8 cellular contexts compared by ENCODE assay signal in genomic region chr3:157088133-157088488, GRCh38.
DNase-seq lines count a peak whose midpoint lies in the region; ATAC-seq and TF ChIP-seq lines count a peak whose summit lies in the region.

No MANE protein-coding gene starts in this region.

- H3K27ac ChIP-seq in lower lobe of right lung (peak overlapping the region; percentile 100), upper lobe of right lung (peak overlapping the region; percentile 97)

- H3K36me3 Mint-ChIP-seq in activated naive CD4-positive, alpha-beta T cell treated with anti-CD3 and anti-CD28 coated beads, Interleukin-2, amount 10 ng/mL, durations not matched to agents 7 days and 5 days: no peaks in the 10 kb centered on the region

- no peaks in the 10 kb centered on the region for H3K27me3 ChIP-seq in lower lobe of right lung (ENCODE audit: low read depth)
- H3K27me3 ChIP-seq in upper lobe of right lung: no peaks in the 10 kb centered on the region

- peak overlapping the region; percentile 79 for H3K4me3 Mint-ChIP-seq in activated naive CD4-positive, alpha-beta T cell treated with anti-CD3 and anti-CD28 coated beads, Interleukin-2, amount 10 ng/mL, durations not matched to agents 7 days and 5 days

- TF ChIP-seq CTCF in astrocyte of the spinal cord (IDR thresholded peaks at IDR 0.05; ENCODE audit: low read depth, low read length): no peak
- no peak for TF ChIP-seq CTCF in lower lobe of right lung (IDR thresholded peaks at IDR 0.05)
- TF ChIP-seq CTCF in upper lobe of right lung (IDR thresholded peaks at IDR 0.05): no peak

- no peak for ATAC-seq in lower lobe of right lung
- ATAC-seq in upper lobe of right lung: no peak
- ATAC-seq in GM21390 (IDR thresholded peaks at IDR 0.05; ENCODE audit: unreplicated experiment): no peak
- no peak for ATAC-seq in HG02884 (IDR thresholded peaks at IDR 0.05; ENCODE audit: unreplicated experiment)

- H3K36me3 ChIP-seq in lower lobe of right lung: no peaks in the 10 kb centered on the region
- H3K36me3 ChIP-seq in upper lobe of right lung: no peaks in the 10 kb centered on the region

- in situ Hi-C loops in astrocyte of the spinal cord (cut with HindIII; ENCODE audit: low sequenced_read_pairs): loop anchor here (25.0 kb wide), 1 partner anchor 401 kb away; no protein-coding TSS in a partner anchor

- H3K9me3 Mint-ChIP-seq in activated naive CD4-positive, alpha-beta T cell treated with anti-CD3 and anti-CD28 coated beads, Interleukin-2, amount 10 ng/mL, durations not matched to agents 7 days and 5 days: no peaks in the 10 kb centered on the region

- H3K4me1 Mint-ChIP-seq in activated naive CD4-positive, alpha-beta T cell treated with anti-CD3 and anti-CD28 coated beads, Interleukin-2, amount 10 ng/mL, durations not matched to agents 7 days and 5 days: peaks cover 56% of the 10 kb centered on the region

- peak overlapping the region; percentile 99 for H3K27ac Mint-ChIP-seq in activated naive CD4-positive, alpha-beta T cell treated with anti-CD3 and anti-CD28 coated beads, Interleukin-2, amount 10 ng/mL, durations not matched to agents 7 days and 5 days

- H3K27me3 Mint-ChIP-seq in activated naive CD4-positive, alpha-beta T cell treated with anti-CD3 and anti-CD28 coated beads, Interleukin-2, amount 10 ng/mL, durations not matched to agents 7 days and 5 days: peaks cover 4% of the 10 kb centered on the region

- H3K4me3 ChIP-seq in astrocyte of the spinal cord (ENCODE audit: low read depth, low read length): peak overlapping the region; percentile 50
- H3K4me3 ChIP-seq in lower lobe of right lung: peak overlapping the region; percentile 73
- peak overlapping the region; percentile 70 for H3K4me3 ChIP-seq in upper lobe of right lung

- no peak for DNase-seq in activated naive CD4-positive, alpha-beta T cell treated with anti-CD3 and anti-CD28 coated beads, Interleukin-2, amount 10 ng/mL, durations not matched to agents 7 days and 5 days
- no peak for DNase-seq in activated naive CD4-positive, alpha-beta T cell (lab: John Stamatoyannopoulos, UW)
- DNase-seq in astrocyte of the spinal cord (ENCODE audit: low read depth, low spot score) (no peak), lower lobe of right lung (no peak), upper lobe of right lung (no peak), foreskin melanocyte (no peak)

- H3K9me3 ChIP-seq in lower lobe of right lung (no peaks in the 10 kb centered on the region), upper lobe of right lung (no peaks in the 10 kb centered on the region)

- CTCF ChIA-PET in activated naive CD4-positive, alpha-beta T cell treated with anti-CD3 and anti-CD28 coated beads, Interleukin-2, amount 10 ng/mL, durations not matched to agents 7 days and 5 days (lab: Charles Lee): interaction anchor here (0.8 to 7.8 kb wide), 7 partner anchors 18 to 534 kb away, joined by 3 to 66 read pairs (median 7); no protein-coding TSS in a partner anchor

- H3K4me1 ChIP-seq in lower lobe of right lung: peaks cover 46% of the 10 kb centered on the region
- H3K4me1 ChIP-seq in upper lobe of right lung: peaks cover 32% of the 10 kb centered on the region

- intact Hi-C loops in lower lobe of right lung (cut with DNase I) (loop anchor here (10.0 kb wide), 1 partner anchor 47 kb away; no protein-coding TSS in a partner anchor), upper lobe of right lung (cut with DNase I) (loop anchor here (10.0 kb wide), 3 partner anchors 47 to 533 kb away; partner anchors contain the start of genes SSR3 and TIPARP)
